Comparison of ENCODE assay signal across 8 cellular contexts in the genomic region with DNA sequence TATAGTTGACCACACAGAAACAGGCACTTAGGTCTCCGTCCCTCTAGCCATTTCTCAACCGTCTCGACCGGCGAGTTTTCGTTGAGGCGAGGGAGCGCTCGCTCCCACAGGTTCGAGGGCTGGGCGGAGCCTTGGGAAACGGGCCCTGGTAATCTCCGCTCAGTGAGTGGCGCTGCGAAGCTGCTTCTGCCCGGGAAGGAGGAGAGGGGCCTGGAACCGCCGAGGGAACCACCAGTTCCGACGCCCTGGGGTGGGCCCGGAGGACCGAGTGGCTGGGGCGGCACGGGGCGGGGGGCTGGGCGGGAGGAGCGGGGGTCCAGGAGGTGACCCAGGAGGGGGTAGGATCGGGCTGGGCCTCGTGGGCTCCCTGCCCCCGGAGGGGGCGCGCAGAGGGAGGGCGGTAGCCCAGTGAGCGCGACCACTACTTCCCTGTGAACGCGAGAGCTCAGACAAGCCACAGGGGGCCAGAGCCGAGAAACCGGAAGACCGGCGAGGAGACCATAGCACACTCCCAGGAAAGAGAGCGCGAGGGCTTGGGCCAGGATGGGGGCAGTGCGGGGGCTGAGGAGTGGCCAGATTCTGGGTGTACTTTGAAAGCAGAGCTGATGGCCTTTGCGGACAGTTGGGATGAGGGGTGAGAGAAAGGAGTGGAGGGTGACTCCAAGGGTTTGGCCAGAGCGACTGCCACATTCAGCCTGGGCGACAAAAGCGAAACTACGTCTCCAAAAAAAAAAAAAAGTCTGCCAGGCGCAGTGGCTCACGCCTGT. TPM values are rescaled to one million over a fixed set of nuclear protein-coding genes. Genes with fewer than 3 reads are reported as not detected.
DNase-seq lines count a peak whose midpoint lies in the region; ATAC-seq and TF ChIP-seq lines count a peak whose summit lies in the region.

No MANE protein-coding gene starts in this region.

- H3K27me3 ChIP-seq in GM06990 (replicated peaks; ENCODE audit: control insufficient read depth, insufficient read depth, low read length) (no peaks in the 10 kb centered on the region), HUES6 (ENCODE audit: control insufficient read depth, insufficient read depth, low read length) (0 out of 2 replicates have a peak, but pooled peaks cover 4% of the 10 kb centered on the region)

- no peaks in the 10 kb centered on the region for H3K27me3 Mint-ChIP-seq in stimulated activated memory B cell treated with anti-CD40 and anti-IgM and Interleukin-4, amounts not matched to agents 10 μg/mL and 1 μg/mL and 100 μg/mL, for 72 hours

- H3K27ac Mint-ChIP-seq in stimulated activated memory B cell treated with anti-CD40 and anti-IgM and Interleukin-4, amounts not matched to agents 10 μg/mL and 1 μg/mL and 100 μg/mL, for 72 hours, result peak overlapping the region; percentile 100

- peaks cover 71% of the 10 kb centered on the region for H3K4me1 Mint-ChIP-seq in stimulated activated memory B cell treated with anti-CD40 and anti-IgM and Interleukin-4, amounts not matched to agents 10 μg/mL and 1 μg/mL and 100 μg/mL, for 72 hours

- TF ChIP-seq CTCF in GM06990 (IDR thresholded peaks at IDR 0.05; ENCODE audit: insufficient read depth, low read length, poor library complexity, severe bottlenecking) (no peak), mucosa of descending colon (IDR thresholded peaks at IDR 0.05) (no peak)

- H3K4me3 Mint-ChIP-seq in stimulated activated memory B cell treated with anti-CD40 and anti-IgM and Interleukin-4, amounts not matched to agents 10 μg/mL and 1 μg/mL and 100 μg/mL, for 72 hours, result peak overlapping the region; percentile 95

- peak overlapping the region; percentile 98 for H3K9ac ChIP-seq in HUES6 (ENCODE audit: low read length)

- H3K9me3 Mint-ChIP-seq in stimulated activated memory B cell treated with anti-CD40 and anti-IgM and Interleukin-4, amounts not matched to agents 10 μg/mL and 1 μg/mL and 100 μg/mL, for 72 hours, result no peaks in the 10 kb centered on the region

- peak overlapping the region; percentile 99 for H3K27ac ChIP-seq in HUES6 (ENCODE audit: low read depth, low read length)

- peak; percentile 77 for ATAC-seq in esophagus mucosa
- peak; percentile 85 for ATAC-seq in mucosa of descending colon
- ATAC-seq in stimulated activated memory B cell treated with anti-CD40 and anti-IgM and Interleukin-4, amounts not matched to agents 10 μg/mL and 1 μg/mL and 100 μg/mL, for 72 hours, result peak; percentile 69
- no peak for ATAC-seq in GM18870 (IDR thresholded peaks at IDR 0.05; ENCODE audit: unreplicated experiment)

- no peaks in the 10 kb centered on the region for H3K36me3 Mint-ChIP-seq in stimulated activated memory B cell treated with anti-CD40 and anti-IgM and Interleukin-4, amounts not matched to agents 10 μg/mL and 1 μg/mL and 100 μg/mL, for 72 hours

- H3K4me1 ChIP-seq in HUES6 (ENCODE audit: control insufficient read depth, insufficient read depth, low read length) (peaks cover 27% of the 10 kb centered on the region), mucosa of descending colon (ENCODE audit: low read depth) (peaks cover 13% of the 10 kb centered on the region)

- H3K9me3 ChIP-seq in HUES6 (ENCODE audit: control insufficient read depth, insufficient read depth, low read depth, low read length) (no peaks in the 10 kb centered on the region), mucosa of descending colon (no peaks in the 10 kb centered on the region)

- H3K4me3 ChIP-seq in GM06990 (replicated peaks; ENCODE audit: low read depth, low read length) (peak overlapping the region; percentile 55), HUES6 (ENCODE audit: low read depth, low read length) (peak overlapping the region; percentile 62), mucosa of descending colon (peak overlapping the region; percentile 25)

- intact Hi-C loops in mucosa of descending colon (cut with DNase I, micrococcal nuclease), result no loop called here

- DNase-seq in GM06990 (ENCODE audit: extremely low read depth, insufficient read length) (peak; percentile 81), OCI-M1 (lab: John Stamatoyannopoulos, UW) (peak; percentile 93), mucosa of descending colon (peak; percentile 83 to 89 (median 88))
- DNase-seq in activated T-cell treated with anti-CD3 and anti-CD28 coated beads, Interleukin-2, amount 50 U/mL, for 48 hours, result peak; percentile 81 to 82

- H3K36me3 ChIP-seq in GM06990 (ENCODE audit: control insufficient read depth, insufficient read depth, low read length), result no peaks in the 10 kb centered on the region; the same call in 1 of the 2 replicates
- H3K36me3 ChIP-seq in HUES6 (ENCODE audit: control insufficient read depth, insufficient read depth, low read length), result no peaks in the 10 kb centered on the region
- no peaks in the 10 kb centered on the region for H3K36me3 ChIP-seq in mucosa of descending colon (ENCODE audit: low read depth)

RNA-seq across cellular contexts. Expression of a gene that starts 29.9 kb away (rescaled TPM):
- total RNA-seq in esophagus mucosa (123 TPM), mucosa of descending colon (10 to 100 TPM in 1 of 3 donors, 1 to 10 TPM in 2; 2.3 to 34.3 (median 3.2) TPM)
